ENCODE assay signal across 7 cellular contexts in the genomic region with DNA sequence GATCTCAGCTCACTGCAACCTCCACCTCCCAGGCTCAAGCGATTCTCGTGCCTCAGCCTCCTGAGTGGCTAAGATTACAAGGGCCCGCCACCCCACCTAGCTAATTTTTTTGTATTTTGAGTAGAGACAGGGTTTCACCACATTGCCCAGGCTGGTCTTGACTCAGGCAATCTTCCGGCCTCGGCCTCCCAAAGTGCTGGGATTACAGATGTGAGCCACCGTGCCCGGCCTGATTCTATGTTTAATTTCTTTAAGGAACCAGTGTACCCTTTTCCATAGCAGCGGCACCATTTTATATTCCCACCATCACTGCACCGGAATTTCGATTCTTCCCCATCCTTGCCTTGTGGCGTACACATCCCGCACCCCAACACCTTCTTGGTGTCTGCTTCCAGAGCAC.
"Had no signal": no experiment of that assay in that cellular context is flagged by ENCODE, and none has a peak within 500 bp of the region (broad histone marks: within the 10 kb centered on the region; RNA-seq: fewer than 3 reads in every experiment).

No MANE protein-coding gene starts in this region.

- H3K4me3 Mint-ChIP-seq: GM23338, H9 had no signal

- H3K4me3 ChIP-seq: GM23338, K562 had no signal

- H3K27ac Mint-ChIP-seq: GM23338, H9 had no signal

- H3K4me1 Mint-ChIP-seq: GM23338, H9 had no signal

- ATAC-seq: GM23338, K562 had no signal

- DNase-seq: H9, HCEC 1CT had no signal

- H2AFZ ChIP-seq: GM23338 had no signal

- FAIRE-seq: H1, H54, HTR-8/SVneo, K562 had no signal

- H3K4me2 ChIP-seq: GM23338 had no signal
